1 cellular context compared by ENCODE assay signal in the genomic region with DNA sequence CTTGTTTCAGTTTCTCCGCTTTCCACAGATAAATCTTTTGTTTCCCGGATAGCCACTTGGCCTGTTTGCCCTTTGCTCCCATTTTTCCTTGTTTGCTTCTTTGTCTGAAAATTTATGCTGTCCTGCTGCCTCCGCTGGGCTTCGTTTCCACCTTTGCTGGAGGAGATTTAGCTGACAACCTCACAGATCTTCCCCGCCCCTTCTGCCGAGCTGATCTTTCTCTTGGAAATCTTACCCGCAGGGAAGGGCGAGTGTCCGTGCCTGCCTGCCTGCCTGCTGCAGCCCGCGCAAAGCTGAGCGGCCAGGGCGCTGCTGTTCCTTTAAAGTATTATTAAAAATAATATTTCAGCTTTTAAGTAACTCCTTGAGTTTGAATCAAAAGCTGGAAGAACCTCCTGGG.
TF ChIP-seq lines count a peak whose summit lies in the region.

No MANE protein-coding gene starts in this region.

TF ChIP-seq in WTC11, 78 proteins besides CTCF, POLR2A, EP300 and RAD21 (continued from another document):
- no peak for TF ChIP-seq FOXP4 (CRISPR knock-in tag; IDR thresholded peaks at IDR 0.05)
- no peak for TF ChIP-seq MLX (CRISPR knock-in tag; IDR thresholded peaks at IDR 0.05)
- TF ChIP-seq, protein P1, sequence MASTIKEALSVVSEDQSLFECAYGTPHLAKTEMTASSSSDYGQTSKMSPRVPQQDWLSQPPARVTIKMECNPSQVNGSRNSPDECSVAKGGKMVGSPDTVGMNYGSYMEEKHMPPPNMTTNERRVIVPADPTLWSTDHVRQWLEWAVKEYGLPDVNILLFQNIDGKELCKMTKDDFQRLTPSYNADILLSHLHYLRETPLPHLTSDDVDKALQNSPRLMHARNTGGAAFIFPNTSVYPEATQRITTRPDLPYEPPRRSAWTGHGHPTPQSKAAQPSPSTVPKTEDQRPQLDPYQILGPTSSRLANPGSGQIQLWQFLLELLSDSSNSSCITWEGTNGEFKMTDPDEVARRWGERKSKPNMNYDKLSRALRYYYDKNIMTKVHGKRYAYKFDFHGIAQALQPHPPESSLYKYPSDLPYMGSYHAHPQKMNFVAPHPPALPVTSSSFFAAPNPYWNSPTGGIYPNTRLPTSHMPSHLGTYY (CRISPR knock-in tag; IDR thresholded peaks at IDR 0.05): no peak
- TF ChIP-seq RORB (CRISPR knock-in tag; IDR thresholded peaks at IDR 0.05): no peak
